ENCODE assay signal across 24 cellular contexts in genomic region chr6:119517428-119517827, GRCh38.
A peak's percentile ranks its signal among the peaks of the same experiment; 100 is the strongest.
DNase-seq lines count a peak whose midpoint lies in the region; ATAC-seq and TF ChIP-seq lines count a peak whose summit lies in the region.
"Had no signal": no experiment of that assay in that cellular context is flagged by ENCODE, and none has a peak within 500 bp of the region (broad histone marks: within the 10 kb centered on the region; RNA-seq: fewer than 3 reads in every experiment).

No MANE protein-coding gene starts in this region.

- no peak for TF ChIP-seq CTCF in Calu3 (IDR thresholded peaks at IDR 0.05; ENCODE audit: unreplicated experiment)
- no peak for TF ChIP-seq CTCF in GM20000 (IDR thresholded peaks at IDR 0.05; ENCODE audit: extremely low read depth, missing control alignments)
- TF ChIP-seq CTCF in fibroblast of mammary gland (conservative IDR thresholded peaks at IDR 0.05; ENCODE audit: control insufficient read depth, insufficient read depth, low read depth, low read length): no peak
- no peak for TF ChIP-seq CTCF in GM23338 (conservative IDR thresholded peaks at IDR 0.05; ENCODE audit: low read depth in 2 of 2)
- TF ChIP-seq CTCF in uterus (IDR thresholded peaks at IDR 0.05): no peak

- peak overlapping the region; percentile 5 for H3K27ac Mint-ChIP-seq in Calu3 (ENCODE audit: unreplicated experiment)
- H3K27ac Mint-ChIP-seq in GM23338: no peak overlapping the region
- H3K27ac Mint-ChIP-seq: neural progenitor cell, progenitor cell of endocrine pancreas had no signal

- H3K4me3 ChIP-seq in fibroblast of mammary gland (ENCODE audit: control insufficient read depth, low read depth, low read length) (no peak overlapping the region), GM23338 (no peak overlapping the region), uterus (no peak overlapping the region)
- H3K4me3 ChIP-seq: left lung, mucosa of descending colon, neural progenitor cell, spleen had no signal

- no peaks in the 10 kb centered on the region for H3K36me3 Mint-ChIP-seq in Calu3 (ENCODE audit: insufficient read depth, unreplicated experiment)
- H3K36me3 Mint-ChIP-seq in GM23338 (ENCODE audit: low read depth): no peaks in the 10 kb centered on the region
- H3K36me3 Mint-ChIP-seq: CD4-positive, CD25-positive, alpha-beta regulatory T cell; neural progenitor cell had no signal

- peak; percentile 63 for ATAC-seq in HG03095 (IDR thresholded peaks at IDR 0.05; ENCODE audit: unreplicated experiment)
- no peak for ATAC-seq in GM23338
- no peak for ATAC-seq in GM19035 (IDR thresholded peaks at IDR 0.05; ENCODE audit: unreplicated experiment)
- ATAC-seq: left lung, mucosa of descending colon had no signal

- no peak overlapping the region for H3K4me2 ChIP-seq in GM23338
- H3K4me2 ChIP-seq: neural progenitor cell had no signal

- no peaks in the 10 kb centered on the region for H3K36me3 ChIP-seq in GM23338 (ENCODE audit: insufficient read depth)
- no peaks in the 10 kb centered on the region for H3K36me3 ChIP-seq in uterus
- H3K36me3 ChIP-seq: left lung, neural progenitor cell, spleen had no signal

- H3K9me3 Mint-ChIP-seq in Calu3 (ENCODE audit: low read depth, unreplicated experiment): no peaks in the 10 kb centered on the region
- H3K9me3 Mint-ChIP-seq in GM23338: no peaks in the 10 kb centered on the region
- H3K9me3 Mint-ChIP-seq: neural progenitor cell had no signal

- BruUV-seq in Calu3 (replicated peaks; lab: Mats Ljungman, UMichigan): no TSS peak

- H3K9me2 ChIP-seq in GM23338 (ENCODE audit: insufficient read depth): no peaks in the 10 kb centered on the region

- no peak for TF ChIP-seq POLR2A in uterus (IDR thresholded peaks at IDR 0.05)

- no peaks in the 10 kb centered on the region for H3F3A ChIP-seq in GM23338 (replicated peaks; ENCODE audit: low read depth)

- intact Hi-C loops in Calu3 (cut with micrococcal nuclease; ENCODE audit: unreplicated experiment): loop anchor here (5.0 kb wide), 1 partner anchor 70 kb away; no protein-coding TSS in a partner anchor
- intact Hi-C loops in uterus (cut with DNase I; ENCODE audit: low total_unique reads): no loop called here

- no peaks in the 10 kb centered on the region for H3K9me3 ChIP-seq in uterus
- H3K9me3 ChIP-seq: left lung, mucosa of descending colon, spleen had no signal

- H3K27me3 Mint-ChIP-seq in Calu3 (ENCODE audit: unreplicated experiment): no peaks in the 10 kb centered on the region
- no peaks in the 10 kb centered on the region for H3K27me3 Mint-ChIP-seq in GM23338 (ENCODE audit: insufficient read depth, low read depth, poor library complexity)

- no peaks in the 10 kb centered on the region for H3K27me3 ChIP-seq in GM23338 (ENCODE audit: insufficient read depth)
- H3K27me3 ChIP-seq in uterus: no peaks in the 10 kb centered on the region
- H3K27me3 ChIP-seq: left lung, neural progenitor cell, spleen had no signal

- no peaks in the 10 kb centered on the region for H4K20me1 ChIP-seq in GM23338 (replicated peaks; ENCODE audit: insufficient read depth)

- H3K27ac ChIP-seq in GM23338 (ENCODE audit: low read depth): no peak overlapping the region
- H3K27ac ChIP-seq in uterus: no peak overlapping the region
- H3K27ac ChIP-seq: left lung, neural progenitor cell, spleen had no signal

- no peak overlapping the region for H3K4me3 Mint-ChIP-seq in Calu3 (ENCODE audit: low read depth, unreplicated experiment)
- H3K4me3 Mint-ChIP-seq in GM23338: no peak overlapping the region
- H3K4me3 Mint-ChIP-seq: CD4-positive, CD25-positive, alpha-beta regulatory T cell; neural progenitor cell had no signal

- CTCF ChIA-PET in Calu3 (lab: Charles Lee): no interaction called here

- no peaks in the 10 kb centered on the region for H3K79me2 ChIP-seq in GM23338 (replicated peaks; ENCODE audit: insufficient read depth)

- no peaks in the 10 kb centered on the region for H3K4me1 ChIP-seq in GM23338 (ENCODE audit: insufficient read depth)
- no peaks in the 10 kb centered on the region for H3K4me1 ChIP-seq in uterus
- H3K4me1 ChIP-seq: left lung, neural progenitor cell, spleen had no signal

- H2AFZ ChIP-seq in GM23338: no peak overlapping the region
- H2AFZ ChIP-seq: neural progenitor cell had no signal

- DNase-seq in Calu3 (no peak), GM20000 (ENCODE audit: low spot score) (peak; percentile 11), fibroblast of mammary gland (ENCODE audit: low read depth) (peak; percentile 48), GM23338 (ENCODE audit: low spot score) (no peak), hypothalamus (lab: John Stamatoyannopoulos, UW) (no peak), uterus (no peak)
- DNase-seq: activated CD4-positive, alpha-beta T cell treated with anti-CD3 and anti-CD28 coated beads, Interleukin-2, amount 50 U/mL, for 4 hours; activated T-cell treated with anti-CD3 and anti-CD28 coated beads for 4 hours; CD4-positive, CD25-positive, alpha-beta regulatory T cell; central memory CD4-positive, alpha-beta T cell; DMS53; erythroblast; left lung; mucosa of descending colon; NCI-H1105 treated with DMSO at 0.1 percent for 48 hours; NCI-H2107; NCI-H748 treated with DMSO at 0.1 percent for 48 hours; spleen; stimulated activated CD4-positive, alpha-beta T cell treated with anti-CD3 and anti-CD28 coated beads, Interleukin-4, amount 100 ng/mL, for 4 hours; T-helper 2 cell had no signal

- H3K4me1 Mint-ChIP-seq in Calu3 (ENCODE audit: low read depth, unreplicated experiment) (peaks cover 15% of the 10 kb centered on the region), GM23338 (peaks cover 3% of the 10 kb centered on the region; the same call in 2 of the 3 replicates)
- H3K4me1 Mint-ChIP-seq: CD4-positive, CD25-positive, alpha-beta regulatory T cell; neural progenitor cell had no signal

TF ChIP-seq in GM23338, 12 proteins besides CTCF, POLR2A, EP300 and RAD21 (continues in another document):
- TF ChIP-seq EZH2phosphoT487 (IDR thresholded peaks at IDR 0.05; ENCODE audit: unreplicated experiment) (no peak), JUNB (IDR thresholded peaks at IDR 0.05; ENCODE audit: unreplicated experiment) (no peak), POLR2AphosphoS5 (IDR thresholded peaks at IDR 0.05; ENCODE audit: low read depth) (no peak), EZH2 (IDR thresholded peaks at IDR 0.05; ENCODE audit: low read depth, unreplicated experiment) (no peak), ZNF462 (CRISPR knock-in tag; IDR thresholded peaks at IDR 0.05) (no peak), STAT1 (IDR thresholded peaks at IDR 0.05; ENCODE audit: unreplicated experiment) (no peak), ZNF331 (CRISPR knock-in tag; IDR thresholded peaks at IDR 0.05; ENCODE audit: low read depth) (no peak), CREB1 (CRISPR knock-in tag; IDR thresholded peaks at IDR 0.05; ENCODE audit: low read depth) (no peak)

Comparison
In these comparisons a context has a peak if more than half of its experiments do, and no peak if none do; other contexts are left out.
1. DNase-seq: peak in GM20000 (single experiment) and fibroblast of mammary gland (single experiment); none in Calu3 (single experiment), GM23338 (single experiment), hypothalamus (0 of 51) and uterus (0 of 2).